Comparison of ENCODE assay signal across 16 cellular contexts in the genomic region with DNA sequence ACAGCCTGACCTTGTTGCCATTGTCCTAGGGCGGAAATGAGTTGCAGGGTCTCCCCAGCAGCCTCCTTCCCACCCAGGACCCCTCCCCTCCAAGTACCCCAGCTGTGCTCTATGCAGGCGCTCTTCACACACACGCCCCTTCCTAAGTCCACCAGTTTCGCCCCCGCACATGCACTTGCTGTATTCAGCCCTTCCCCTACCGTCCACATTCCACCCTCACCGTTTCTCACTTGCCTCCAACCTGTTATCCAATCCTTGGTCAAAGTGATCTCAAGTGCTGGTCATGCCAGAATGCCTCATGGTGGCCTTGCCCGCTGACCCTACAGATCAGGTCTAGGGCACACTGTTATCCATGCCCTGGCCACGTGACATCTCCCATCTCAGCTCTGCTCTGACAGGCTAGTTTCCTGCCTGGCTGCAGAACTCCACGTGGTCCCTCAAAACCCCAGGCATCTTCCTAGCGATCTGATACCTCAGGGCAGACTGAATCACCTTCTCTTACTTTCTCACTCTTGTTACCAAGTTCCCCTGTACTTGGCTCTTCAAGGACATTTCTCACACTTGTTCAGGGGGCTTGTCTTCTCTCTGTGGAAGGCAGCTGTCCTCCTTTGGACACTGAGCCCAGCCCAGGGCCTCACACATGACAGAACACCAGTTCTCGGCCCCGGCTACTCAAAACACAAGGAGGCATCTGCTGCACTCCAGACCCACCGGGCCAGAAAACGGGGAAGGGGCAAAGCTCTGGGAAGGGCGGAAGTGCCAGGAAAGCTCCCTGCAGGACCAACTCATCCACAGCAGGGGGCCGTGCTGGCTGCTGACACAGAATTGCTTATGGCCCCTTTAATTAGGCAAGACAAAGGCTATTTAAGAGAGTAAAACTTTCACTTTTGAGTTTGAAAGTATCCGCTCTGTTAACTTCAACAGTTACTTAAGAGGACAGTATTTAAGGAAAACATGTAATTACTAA. TPM values are rescaled to one million over a fixed set of nuclear protein-coding genes. Genes with fewer than 3 reads are reported as not detected.
DNase-seq lines count a peak whose midpoint lies in the region; ATAC-seq and TF ChIP-seq lines count a peak whose summit lies in the region.
"Had no signal": no experiment of that assay in that cellular context is flagged by ENCODE, and none has a peak within 500 bp of the region (broad histone marks: within the 10 kb centered on the region; RNA-seq: fewer than 3 reads in every experiment).

No MANE protein-coding gene starts in this region.

- no peak overlapping the region for H3K27ac ChIP-seq in HEK293 (ENCODE audit: extremely low read depth, low read depth, low read length)
- peak overlapping the region; percentile 10 for H3K27ac ChIP-seq in mesodermal cell (ENCODE audit: low read depth, low read length, severe bottlenecking)
- H3K27ac ChIP-seq in left lung: no peak overlapping the region
- H3K27ac ChIP-seq: RWPE1 had no signal

- intact Hi-C loops in left lung (cut with DNase I): no loop called here

- peaks cover 0 to 28% of the 10 kb centered on the region in 2 experiments; a peak in 1 of 3 replicates for H3K36me3 ChIP-seq in HEK293 (ENCODE audit: control insufficient read depth in 2 of 2, insufficient read depth in 1 of 2, low read length in 2 of 2)
- H3K36me3 ChIP-seq in mesodermal cell (ENCODE audit: control insufficient read depth, insufficient read depth, low read length): peaks cover 33% of the 10 kb centered on the region
- H3K36me3 ChIP-seq in left lung: peaks cover 0 to 62% of the 10 kb centered on the region in 2 donors

- H3K4me3 ChIP-seq in HEK293 (ENCODE audit: low read depth, low read length) (no peak overlapping the region), mesodermal cell (ENCODE audit: extremely low read depth, insufficient read depth, low read length, poor library complexity, severe bottlenecking) (no peak overlapping the region), left lung (no peak overlapping the region)
- H3K4me3 ChIP-seq: GM12878 had no signal

- H3K9me3 ChIP-seq in HEK293 (ENCODE audit: control insufficient read depth, insufficient read depth, low read depth, low read length) (no peaks in the 10 kb centered on the region), mesodermal cell (ENCODE audit: control insufficient read depth, low read length) (no peaks in the 10 kb centered on the region), left lung (no peaks in the 10 kb centered on the region)

- H3K27me3 Mint-ChIP-seq in chondrocyte (ENCODE audit: low read depth): no peaks in the 10 kb centered on the region
- H3K27me3 Mint-ChIP-seq: dendritic cell treated with granulocyte-macrophage colony-stimulating factor and Interleukin-4, amounts not matched to agents 40 ng/mL and 50 ng/mL, for 4 days; naive thymus-derived CD8-positive, alpha-beta T cell had no signal

- H3K4me1 Mint-ChIP-seq in chondrocyte (ENCODE audit: low read depth): peaks cover 8% of the 10 kb centered on the region

- H3K27ac Mint-ChIP-seq in chondrocyte (ENCODE audit: unreplicated experiment): no peak overlapping the region
- H3K27ac Mint-ChIP-seq: dendritic cell treated with granulocyte-macrophage colony-stimulating factor and Interleukin-4, amounts not matched to agents 40 ng/mL and 50 ng/mL, for 4 days had no signal

- H3K27me3 ChIP-seq in left lung: no peaks in the 10 kb centered on the region

- H3K36me3 Mint-ChIP-seq in chondrocyte (ENCODE audit: low read depth): peaks cover 8% of the 10 kb centered on the region

- H3K4me1 ChIP-seq in HEK293 (ENCODE audit: control insufficient read depth, insufficient read depth, low read length) (no peaks in the 10 kb centered on the region), mesodermal cell (ENCODE audit: control insufficient read depth, insufficient read depth, low read length, poor library complexity, severe bottlenecking) (peaks cover 22% of the 10 kb centered on the region), left lung (no peaks in the 10 kb centered on the region)

- H3K9me3 Mint-ChIP-seq in chondrocyte (ENCODE audit: low read depth): no peaks in the 10 kb centered on the region
- H3K9me3 Mint-ChIP-seq: dendritic cell treated with granulocyte-macrophage colony-stimulating factor and Interleukin-4, amounts not matched to agents 40 ng/mL and 50 ng/mL, for 4 days; naive thymus-derived CD8-positive, alpha-beta T cell had no signal

- POLR2A ChIA-PET in HEK293 (lab: Yijun Ruan, JAX): no interaction called here

- H3K4me3 Mint-ChIP-seq in chondrocyte (ENCODE audit: unreplicated experiment): no peak overlapping the region
- H3K4me3 Mint-ChIP-seq: dendritic cell treated with granulocyte-macrophage colony-stimulating factor and Interleukin-4, amounts not matched to agents 40 ng/mL and 50 ng/mL, for 4 days; naive thymus-derived CD8-positive, alpha-beta T cell had no signal

- TF ChIP-seq CTCF in HEK293 (tag by site-specific recombination; IDR thresholded peaks at IDR 0.05) (no peak), chondrocyte (IDR thresholded peaks at IDR 0.05) (peak; percentile 13), left lung (IDR thresholded peaks at IDR 0.05) (no peak)

- DNase-seq in A172 (ENCODE audit: low spot score) (peak; percentile 61), chondrocyte (ENCODE audit: low spot score) (no peak), LoVo (ENCODE audit: low spot score) (no peak), left lung (no peak)
- no peak for DNase-seq in stimulated activated CD4-positive, alpha-beta T cell treated with anti-CD3 and anti-CD28 coated beads, Interleukin-15, amount 100 ng/mL, for 24 hours
- DNase-seq: DND-41, kidney glomerular epithelial cell, MM.1S, NCI-H2171 treated with DMSO at 0.1 percent for 48 hours had no signal

- no peak for ATAC-seq in GM21717 (IDR thresholded peaks at IDR 0.05; ENCODE audit: unreplicated experiment)
- no peak for ATAC-seq in left lung
- ATAC-seq: GM12878; naive thymus-derived CD8-positive, alpha-beta T cell had no signal

- CTCF ChIA-PET in HEK293 (lab: Yijun Ruan, JAX): interaction anchor here (0.6 to 0.7 kb wide), 2 partner anchors 9 to 167 kb away, joined by 3 read pairs; no protein-coding TSS in a partner anchor

- WGBS in mesodermal cell (ENCODE audit: insufficient coverage in 2 of 2), 2 experiments: 59 to 68% methylated on average over 14 of the region's 18 CpGs

TF ChIP-seq in HEK293, 187 proteins besides CTCF, POLR2A, EP300 and RAD21:
- peak; percentile 48 for TF ChIP-seq ZNF341 (tag by site-specific recombination; IDR thresholded peaks at IDR 0.05; ENCODE audit: low read depth)
- TF ChIP-seq ZNF510 (tag by site-specific recombination; IDR thresholded peaks at IDR 0.05; ENCODE audit: insufficient replicate concordance): no peak
TF ChIP-seq in HEK293: peak in this region for 1.

RNA-seq across cellular contexts. Expression of a gene that starts 39.9 kb away (rescaled TPM):
- 7.0 and 9.2 TPM in 2 replicates for total RNA-seq in A172 (2014; rRNA removed; shearing (Covaris generic))
- total RNA-seq in chondrocyte (0.42 TPM in 1 of 3 replicates, not detected in the others), left lung (1 to 10 TPM in 1 of 2 donors, under 1 TPM in 1; 0.86 to 5.5 TPM)
- 4.8 TPM for polyA plus RNA-seq in mesodermal cell (2013, experiment 1 of 2)
- polyA plus RNA-seq in mesodermal cell (2013, experiment 2 of 2): 7.0 TPM
